Comparison of ENCODE assay signal across 36 cellular contexts in genomic region chr10:58462863-58463507, GRCh38. TPM values are rescaled to one million over a fixed set of nuclear protein-coding genes. Genes with fewer than 3 reads are reported as not detected.
"Had no signal": no experiment of that assay in that cellular context is flagged by ENCODE, and none has a peak within 500 bp of the region (broad histone marks: within the 10 kb centered on the region; RNA-seq: fewer than 3 reads in every experiment).

No MANE protein-coding gene starts in this region.

- FAIRE-seq: astrocyte, bronchial epithelial cell, TTC549 had no signal

- ATAC-seq: activated CD8-positive, alpha-beta T cell treated with anti-CD3 and anti-CD28 coated beads for 36 hours; activated naive CD4-positive, alpha-beta T cell treated with anti-CD3 and anti-CD28 coated beads, Interleukin-2, amount 50 U/mL, for 72 hours; activated T-cell treated with anti-CD3 and anti-CD28 coated beads, Interleukin-2, amount 50 U/mL, for 4 hours; activated T-cell treated with anti-CD3 and anti-CD28 coated beads, Interleukin-2, amount 50 U/mL, for 72 hours; activated T-helper 17 cell treated with anti-CD3 and anti-CD28 coated beads, Interleukin-2, amount 50 U/mL, for 72 hours; body of pancreas had no signal

- H3K9me3 ChIP-seq: adrenal gland, body of pancreas had no signal

- H3K4me3 ChIP-seq: adrenal gland, body of pancreas, cardiac muscle cell had no signal

- H3K36me3 ChIP-seq: adrenal gland, brain microvascular endothelial cell, cardiac muscle cell had no signal

- DNase-seq: activated B cell treated with CpG ODN at 0.5 μM for 24 hours; activated CD4-positive, alpha-beta memory T cell treated with anti-CD3 and anti-CD28 coated beads for 36 hours; activated CD4-positive, alpha-beta T cell treated with anti-CD3 and anti-CD28 coated beads for 4 hours; activated CD4-positive, alpha-beta T cell treated with anti-CD3 and anti-CD28 coated beads, Interleukin-2, amount 10 ng/mL, durations not matched to agents 24 days and 14 days; activated CD4-positive, alpha-beta T cell treated with anti-CD3 and anti-CD28 coated beads, Interleukin-2, amount 50 U/mL, for 1 hour; activated CD4-positive, alpha-beta T cell treated with anti-CD3 and anti-CD28 coated beads, Interleukin-2, amount 50 U/mL, for 4 hours; activated CD4-positive, CD25-positive, alpha-beta regulatory T cell treated with anti-CD3 and anti-CD28 coated beads, Interleukin-2, amount 50 U/mL, for 72 hours; activated CD8-positive, alpha-beta memory T cell treated with anti-CD3 and anti-CD28 coated beads, Interleukin-2, amount 50 U/mL, for 4 hours; activated CD8-positive, alpha-beta T cell treated with anti-CD3 and anti-CD28 coated beads for 36 hours; activated effector memory CD4-positive, alpha-beta T cell treated with anti-CD3 and anti-CD28 coated beads, Interleukin-2, amount 50 U/mL, for 16 hours; activated gamma-delta T cell treated with Interleukin-2 at 50 U/mL for 16 hours; activated naive CD4-positive, alpha-beta T cell; activated naive CD4-positive, alpha-beta T cell treated with anti-CD3 and anti-CD28 coated beads for 36 hours; activated naive CD4-positive, alpha-beta T cell treated with anti-CD3 and anti-CD28 coated beads, Interleukin-2, amount 50 U/mL, for 16 hours; activated naive CD8-positive, alpha-beta T cell treated with anti-CD3 and anti-CD28 coated beads for 36 hours; activated T-cell treated with anti-CD3 and anti-CD28 coated beads for 4 hours; activated T-cell treated with anti-CD3 and anti-CD28 coated beads, Interleukin-2, amount 50 U/mL, for 1 hour; activated T-cell treated with anti-CD3 and anti-CD28 coated beads, Interleukin-2, amount 50 U/mL, for 4 hours; activated T-cell treated with anti-CD3 and anti-CD28 coated beads, Interleukin-2, amount 50 U/mL, for 72 hours; adrenal gland; amniotic stem cell; aorta; body of pancreas; brain microvascular endothelial cell; caudate nucleus; cerebellar nuclear complex; T-helper 2 cell; T-helper 9 cell had no signal

- H3K27ac ChIP-seq: adrenal gland, body of pancreas, brain microvascular endothelial cell, cardiac muscle cell, VCaP had no signal

- H3K4me1 ChIP-seq: adrenal gland had no signal

RNA-seq across cellular contexts. Expression of gene BICC1, which starts 49.7 kb away (rescaled TPM):
- total RNA-seq: activated B cell treated with CpG ODN at 0.5 μM for 24 hours; activated CD4-positive, alpha-beta memory T cell treated with anti-CD3 and anti-CD28 coated beads for 36 hours; activated CD4-positive, alpha-beta T cell treated with anti-CD3 and anti-CD28 coated beads, Interleukin-2, amount 10 ng/mL, durations not matched to agents 24 days and 14 days; activated CD8-positive, alpha-beta memory T cell treated with anti-CD3 and anti-CD28 coated beads for 36 hours; activated CD8-positive, alpha-beta T cell treated with anti-CD3 and anti-CD28 coated beads for 36 hours; activated naive CD4-positive, alpha-beta T cell treated with anti-CD3 and anti-CD28 coated beads for 36 hours; activated T-cell treated with anti-CD3 and anti-CD28 coated beads, Interleukin-2, amount 50 U/mL, for 4 hours; activated T-cell treated with anti-CD3 and anti-CD28 coated beads, Interleukin-2, amount 50 U/mL, for 72 hours had no signal
